Comparison of ENCODE assay signal across 1 cellular context in the genomic region with DNA sequence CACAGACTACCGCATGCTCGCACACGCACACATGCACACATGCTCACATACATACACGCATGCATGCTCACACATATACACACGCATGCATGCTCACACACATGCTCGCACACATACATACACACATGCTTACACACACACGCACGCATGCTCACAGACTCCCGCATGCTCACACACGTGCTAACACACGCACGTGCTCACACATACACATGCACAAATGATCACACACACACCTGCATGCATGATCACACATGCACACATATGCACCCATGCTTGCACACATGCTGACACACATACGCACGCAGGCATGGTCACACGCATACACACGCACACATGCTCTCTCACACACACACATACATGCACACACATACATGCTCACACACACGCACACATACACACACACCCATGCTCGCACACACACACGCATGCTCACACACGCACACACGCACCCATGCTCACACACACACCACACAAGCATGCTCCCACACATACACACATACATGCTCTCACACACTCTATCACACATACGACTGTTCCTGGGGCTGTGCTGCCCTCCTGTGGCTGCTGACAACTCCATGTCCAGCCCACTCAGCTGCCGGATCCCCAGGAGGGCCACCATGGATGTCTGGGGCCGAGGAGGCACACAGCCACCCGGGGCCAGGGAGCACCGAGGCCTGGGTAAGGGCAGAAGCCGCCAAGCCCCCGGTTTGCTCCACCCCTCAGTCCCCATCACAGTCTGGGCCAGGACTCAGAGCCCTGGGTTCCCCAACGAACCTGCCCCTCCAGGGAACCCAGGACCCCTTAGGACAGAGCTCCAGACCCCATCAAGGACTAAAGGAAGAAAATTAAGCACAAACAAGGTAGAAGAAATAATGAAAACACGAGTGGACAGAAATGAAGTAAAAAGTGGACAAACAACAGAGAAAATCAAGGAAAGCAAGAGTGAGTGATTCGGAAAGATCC.
TF ChIP-seq lines count a peak whose summit lies in the region.

No MANE protein-coding gene starts in this region.

TF ChIP-seq in HEK293, 187 proteins besides CTCF, POLR2A, EP300 and RAD21 (continued from another document):
- TF ChIP-seq, protein P1, sequence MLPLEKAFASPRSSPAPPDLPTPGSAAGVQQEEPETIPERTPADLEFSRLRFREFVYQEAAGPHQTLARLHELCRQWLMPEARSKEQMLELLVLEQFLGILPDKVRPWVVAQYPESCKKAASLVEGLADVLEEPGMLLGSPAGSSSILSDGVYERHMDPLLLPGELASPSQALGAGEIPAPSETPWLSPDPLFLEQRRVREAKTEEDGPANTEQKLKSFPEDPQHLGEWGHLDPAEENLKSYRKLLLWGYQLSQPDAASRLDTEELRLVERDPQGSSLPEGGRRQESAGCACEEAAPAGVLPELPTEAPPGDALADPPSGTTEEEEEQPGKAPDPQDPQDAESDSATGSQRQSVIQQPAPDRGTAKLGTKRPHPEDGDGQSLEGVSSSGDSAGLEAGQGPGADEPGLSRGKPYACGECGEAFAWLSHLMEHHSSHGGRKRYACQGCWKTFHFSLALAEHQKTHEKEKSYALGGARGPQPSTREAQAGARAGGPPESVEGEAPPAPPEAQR (tag by site-specific recombination; IDR thresholded peaks at IDR 0.05) = peak; percentile 90
- TF ChIP-seq KLF10 (tag by site-specific recombination; IDR thresholded peaks at IDR 0.05) (no peak), ZBTB7A (tag by site-specific recombination; IDR thresholded peaks at IDR 0.05; ENCODE audit: low read depth) (no peak), WT1 (tag by site-specific recombination; IDR thresholded peaks at IDR 0.05) (no peak), ZFP3 (tag by site-specific recombination; IDR thresholded peaks at IDR 0.05; ENCODE audit: low read depth) (no peak), GLIS1 (tag by site-specific recombination; IDR thresholded peaks at IDR 0.05) (peak; percentile 88), ZNF157 (tag by site-specific recombination; IDR thresholded peaks at IDR 0.05) (no peak), ZFHX2 (tag by site-specific recombination; conservative IDR thresholded peaks at IDR 0.05) (peak; percentile 95)
- TF ChIP-seq, protein P2, sequence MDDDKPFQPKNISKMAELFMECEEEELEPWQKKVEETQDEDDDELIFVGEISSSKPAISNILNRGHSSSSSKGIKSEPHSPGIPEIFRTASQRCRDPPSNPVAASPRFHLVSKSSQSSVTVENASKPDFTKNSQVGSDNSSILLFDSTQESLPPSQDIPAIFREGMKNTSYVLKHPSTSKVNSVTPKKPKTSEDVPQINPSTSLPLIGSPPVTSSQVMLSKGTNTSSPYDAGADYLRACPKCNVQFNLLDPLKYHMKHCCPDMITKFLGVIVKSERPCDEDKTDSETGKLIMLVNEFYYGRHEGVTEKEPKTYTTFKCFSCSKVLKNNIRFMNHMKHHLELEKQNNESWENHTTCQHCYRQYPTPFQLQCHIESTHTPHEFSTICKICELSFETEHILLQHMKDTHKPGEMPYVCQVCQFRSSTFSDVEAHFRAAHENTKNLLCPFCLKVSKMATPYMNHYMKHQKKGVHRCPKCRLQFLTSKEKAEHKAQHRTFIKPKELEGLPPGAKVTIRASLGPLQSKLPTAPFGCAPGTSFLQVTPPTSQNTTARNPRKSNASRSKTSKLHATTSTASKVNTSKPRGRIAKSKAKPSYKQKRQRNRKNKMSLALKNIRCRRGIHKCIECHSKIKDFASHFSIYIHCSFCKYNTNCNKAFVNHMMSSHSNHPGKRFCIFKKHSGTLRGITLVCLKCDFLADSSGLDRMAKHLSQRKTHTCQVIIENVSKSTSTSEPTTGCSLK (tag by site-specific recombination; IDR thresholded peaks at IDR 0.05) = peak; percentile 83; the same call in 1 of the 2 replicates
